Comparison of ENCODE assay signal across 8 cellular contexts in the genomic region with DNA sequence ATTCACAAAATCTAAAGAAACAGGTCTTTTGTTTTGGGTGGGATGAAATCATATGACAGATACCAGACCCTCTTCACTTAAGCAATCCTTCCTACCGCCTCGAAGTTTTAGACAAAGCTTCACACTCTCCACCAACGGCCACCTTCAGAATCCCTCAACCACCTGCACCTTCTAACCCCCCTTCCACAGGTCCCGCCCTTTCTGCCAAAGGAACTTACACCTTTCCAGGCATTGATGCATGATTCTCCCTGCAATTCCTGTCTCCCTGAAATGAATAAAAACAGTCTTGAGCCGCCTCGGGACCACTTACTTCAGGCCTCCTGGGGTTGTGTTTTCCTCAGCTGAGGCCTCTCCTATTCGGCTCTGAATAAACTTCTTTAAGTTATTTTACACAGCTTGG. TPM values are rescaled to one million over a fixed set of nuclear protein-coding genes. Genes with fewer than 3 reads are reported as not detected.
DNase-seq lines count a peak whose midpoint lies in the region; TF ChIP-seq lines count a peak whose summit lies in the region.
"Had no signal": no experiment of that assay in that cellular context is flagged by ENCODE, and none has a peak within 500 bp of the region (broad histone marks: within the 10 kb centered on the region; RNA-seq: fewer than 3 reads in every experiment).

No MANE protein-coding gene starts in this region.

- H3K4me3 ChIP-seq in iPS-15b (ENCODE audit: low read depth, low read length), result peak overlapping the region; percentile 80
- H3K4me3 ChIP-seq in skeletal muscle tissue (ENCODE audit: low read length in 3 of 3), result peak overlapping the region; percentile 91 to 97 (median 94)

- H3K9me3 ChIP-seq in iPS-15b (ENCODE audit: control insufficient read depth, insufficient read depth, low read length) (no peaks in the 10 kb centered on the region), skeletal muscle tissue (ENCODE audit: control insufficient read depth in 3 of 3, low read length in 3 of 3) (no peaks in the 10 kb centered on the region)
- H3K9me3 ChIP-seq: neutrophil had no signal

- TF ChIP-seq CTCF in GM20000 (IDR thresholded peaks at IDR 0.05; ENCODE audit: extremely low read depth, missing control alignments) (no peak), VCaP (conservative IDR thresholded peaks at IDR 0.05) (no peak)

- DNase-seq in GM20000 (ENCODE audit: low spot score) (peak; percentile 15), T1000 (lab: John Stamatoyannopoulos, UW) (no peak), globus pallidus (ENCODE audit: low spot score) (no peak)
- DNase-seq in activated CD4-positive, CD25-positive, alpha-beta regulatory T cell (lab: John Stamatoyannopoulos, UW), result no peak

- H3K27me3 ChIP-seq in iPS-15b (ENCODE audit: control insufficient read depth, insufficient read depth, low read length) (peaks cover 8% of the 10 kb centered on the region), skeletal muscle tissue (ENCODE audit: control insufficient read depth in 3 of 3, insufficient read depth in 3 of 3, low read length in 3 of 3) (no peaks in the 10 kb centered on the region)

- peak overlapping the region; percentile 91 for H3K27ac ChIP-seq in VCaP
- H3K27ac ChIP-seq in skeletal muscle tissue (ENCODE audit: low read depth, low read length), result no peak overlapping the region
- H3K27ac ChIP-seq: neutrophil had no signal

- H3K9ac ChIP-seq in iPS-15b (ENCODE audit: low read depth, low read length) (no peak overlapping the region), skeletal muscle tissue (ENCODE audit: low read depth in 1 of 3, low read length in 3 of 3) (peak overlapping the region; percentile 91 to 98 (median 98))

- H3K4me1 ChIP-seq in iPS-15b (ENCODE audit: control insufficient read depth, insufficient read depth, low read length), result no peaks in the 10 kb centered on the region
- H3K4me1 ChIP-seq in skeletal muscle tissue (ENCODE audit: control insufficient read depth in 3 of 3, insufficient read depth in 3 of 3, low read length in 3 of 3), result peaks cover 5 to 6% (median 6%) of the 10 kb centered on the region in 3 donors

- H3K36me3 ChIP-seq in iPS-15b (ENCODE audit: control insufficient read depth, insufficient read depth, low read length) (peaks cover 1% of the 10 kb centered on the region), skeletal muscle tissue (ENCODE audit: control insufficient read depth in 3 of 3, insufficient read depth in 3 of 3, low read length in 3 of 3) (peaks cover 0 to 3% (median 0%) of the 10 kb centered on the region in 3 donors)
- H3K36me3 ChIP-seq: neutrophil had no signal

RNA-seq across cellular contexts. Expression of a gene that starts 0.9 kb away (rescaled TPM):
- 4.2 TPM for total RNA-seq in skeletal muscle tissue

RNA-seq across cellular contexts. Expression of a gene that starts 18.2 kb away (rescaled TPM):
- total RNA-seq in skeletal muscle tissue, result 0.52 TPM

RNA-seq across cellular contexts. Expression of a gene that starts 29.9 kb away (rescaled TPM):
- total RNA-seq in skeletal muscle tissue, result 9.4 TPM
